Comparison of ENCODE assay signal across 25 cellular contexts in the genomic region with DNA sequence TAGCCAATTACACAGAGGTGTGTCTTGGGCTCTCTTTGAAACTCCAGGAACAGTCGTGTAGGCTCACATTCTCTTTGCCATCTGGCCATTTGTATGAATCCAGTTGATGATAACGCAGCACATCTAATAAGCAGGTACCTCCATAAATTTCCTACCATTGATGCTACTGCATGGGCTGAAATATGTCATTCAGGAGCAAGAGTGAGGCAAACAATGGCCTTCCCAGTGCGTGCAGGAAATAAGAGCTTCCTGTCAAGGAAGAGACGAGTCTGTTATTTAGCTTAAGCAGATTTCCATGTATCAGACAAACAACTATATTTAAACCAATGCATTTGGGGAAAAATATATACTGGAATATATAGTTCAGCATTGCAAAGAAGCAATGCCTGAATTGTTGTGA.
A peak's percentile ranks its signal among the peaks of the same experiment; 100 is the strongest.
DNase-seq lines count a peak whose midpoint lies in the region; ATAC-seq and TF ChIP-seq lines count a peak whose summit lies in the region.
"Had no signal": no experiment of that assay in that cellular context is flagged by ENCODE, and none has a peak within 500 bp of the region (broad histone marks: within the 10 kb centered on the region; RNA-seq: fewer than 3 reads in every experiment).

No MANE protein-coding gene starts in this region.

- H3K27ac Mint-ChIP-seq in naive thymus-derived CD4-positive, alpha-beta T cell = no peak overlapping the region
- H3K27ac Mint-ChIP-seq: CD4-positive, alpha-beta memory T cell; CD4-positive, CD25-positive, alpha-beta regulatory T cell had no signal

- peak in 1 of 4 donors; percentile 80 for ATAC-seq in heart left ventricle
- ATAC-seq in psoas muscle = no peak
- ATAC-seq in naive thymus-derived CD4-positive, alpha-beta T cell = no peak
- ATAC-seq in HG02610 (IDR thresholded peaks at IDR 0.05; ENCODE audit: unreplicated experiment) = no peak
- ATAC-seq: GM12878 had no signal

- TF ChIP-seq CTCF in heart left ventricle (IDR thresholded peaks at IDR 0.05) (no peak), left ventricle myocardium inferior (IDR thresholded peaks at IDR 0.05; ENCODE audit: borderline replicate concordance) (no peak), right atrium auricular region (IDR thresholded peaks at IDR 0.05) (no peak), psoas muscle (IDR thresholded peaks at IDR 0.05) (no peak)

- H3K27me3 Mint-ChIP-seq in naive thymus-derived CD4-positive, alpha-beta T cell = peaks cover 0 to 16% (median 0%) of the 10 kb centered on the region in 5 donors
- H3K27me3 Mint-ChIP-seq: CD4-positive, CD25-positive, alpha-beta regulatory T cell; CD8-positive, alpha-beta memory T cell had no signal

- H3K36me3 ChIP-seq in heart left ventricle (no peaks in the 10 kb centered on the region), left ventricle myocardium inferior (no peaks in the 10 kb centered on the region), right atrium auricular region (no peaks in the 10 kb centered on the region), psoas muscle (ENCODE audit: insufficient read depth in 1 of 2, low read depth in 1 of 2) (no peaks in the 10 kb centered on the region)
- H3K36me3 ChIP-seq in naive thymus-derived CD4-positive, alpha-beta T cell (ENCODE audit: control insufficient read depth in 2 of 3, insufficient read depth in 3 of 3, low read length in 3 of 3) = no peaks in the 10 kb centered on the region
- H3K36me3 ChIP-seq: BE2C, BLaER1 had no signal

- no peak overlapping the region for H3K4me3 Mint-ChIP-seq in naive thymus-derived CD4-positive, alpha-beta T cell
- H3K4me3 Mint-ChIP-seq: CD14-positive monocyte; CD4-positive, alpha-beta memory T cell; CD4-positive, CD25-positive, alpha-beta regulatory T cell; CD8-positive, alpha-beta memory T cell had no signal

- H3K27ac ChIP-seq in heart left ventricle = peak overlapping the region in 9 of 12 donors; percentile 22 to 69 (median 40)
- peak overlapping the region; percentile 57 for H3K27ac ChIP-seq in left ventricle myocardium inferior (replicated peaks)
- H3K27ac ChIP-seq in right atrium auricular region = no peak overlapping the region
- peak overlapping the region; percentile 50 for H3K27ac ChIP-seq in psoas muscle
- H3K27ac ChIP-seq in naive thymus-derived CD4-positive, alpha-beta T cell (ENCODE audit: low read depth, low read length) = no peak overlapping the region
- H3K27ac ChIP-seq: BLaER1 had no signal

- 55 to 69% (median 56%) methylated on average over 4 of the region's 4 CpGs for WGBS in heart left ventricle, 4 donors
- 69 to 76% (median 72%) methylated on average over 4 of the region's 4 CpGs for WGBS in psoas muscle, 3 donors

- POLR2A ChIA-PET in naive thymus-derived CD4-positive, alpha-beta T cell (lab: Charles Lee) = no interaction called here

- no peaks in the 10 kb centered on the region for H3K36me3 Mint-ChIP-seq in naive thymus-derived CD4-positive, alpha-beta T cell
- H3K36me3 Mint-ChIP-seq: CD14-positive monocyte; CD4-positive, alpha-beta memory T cell; CD4-positive, CD25-positive, alpha-beta regulatory T cell; CD8-positive, alpha-beta memory T cell had no signal

- H3K27me3 ChIP-seq in heart left ventricle (no peaks in the 10 kb centered on the region), left ventricle myocardium inferior (ENCODE audit: low read depth) (no peaks in the 10 kb centered on the region), right atrium auricular region (no peaks in the 10 kb centered on the region), psoas muscle (ENCODE audit: insufficient read depth in 3 of 3, low read length in 2 of 3) (no peaks in the 10 kb centered on the region)
- H3K27me3 ChIP-seq in naive thymus-derived CD4-positive, alpha-beta T cell (ENCODE audit: control insufficient read depth in 2 of 2, insufficient read depth in 2 of 2, low read length in 2 of 2) = no peaks in the 10 kb centered on the region
- H3K27me3 ChIP-seq: BE2C, BLaER1 had no signal

- H3K4me3 ChIP-seq in heart left ventricle (no peak overlapping the region), left ventricle myocardium inferior (no peak overlapping the region), right atrium auricular region (no peak overlapping the region), psoas muscle (no peak overlapping the region)
- no peak overlapping the region for H3K4me3 ChIP-seq in naive thymus-derived CD4-positive, alpha-beta T cell (ENCODE audit: low read length)
- H3K4me3 ChIP-seq: BLaER1, GM12878 had no signal

- no peaks in the 10 kb centered on the region for H3K4me1 Mint-ChIP-seq in naive thymus-derived CD4-positive, alpha-beta T cell
- H3K4me1 Mint-ChIP-seq: CD4-positive, alpha-beta memory T cell; CD4-positive, CD25-positive, alpha-beta regulatory T cell; CD8-positive, alpha-beta memory T cell had no signal

- no peak for TF ChIP-seq POLR2A in heart left ventricle (IDR thresholded peaks at IDR 0.05)

- H3K4me1 ChIP-seq in heart left ventricle (peaks cover 0 to 43% (median 1%) of the 10 kb centered on the region in 12 donors), left ventricle myocardium inferior (no peaks in the 10 kb centered on the region), right atrium auricular region (no peaks in the 10 kb centered on the region), psoas muscle (no peaks in the 10 kb centered on the region)
- no peaks in the 10 kb centered on the region for H3K4me1 ChIP-seq in naive thymus-derived CD4-positive, alpha-beta T cell (ENCODE audit: control insufficient read depth in 2 of 2, insufficient read depth in 2 of 2, low read length in 2 of 2)
- H3K4me1 ChIP-seq: BE2C, BLaER1 had no signal

- no peaks in the 10 kb centered on the region for H3K9me3 ChIP-seq in heart left ventricle
- no peaks in the 10 kb centered on the region for H3K9me3 ChIP-seq in left ventricle myocardium inferior (replicated peaks)
- no peaks in the 10 kb centered on the region for H3K9me3 ChIP-seq in right atrium auricular region
- H3K9me3 ChIP-seq in psoas muscle = no peaks in the 10 kb centered on the region
- H3K9me3 ChIP-seq in naive thymus-derived CD4-positive, alpha-beta T cell (ENCODE audit: control insufficient read depth in 2 of 3, low read length in 3 of 3) = no peaks in the 10 kb centered on the region
- H3K9me3 ChIP-seq: BE2C, BLaER1 had no signal

- no peak for DNase-seq in heart left ventricle
- DNase-seq in cardiac septum (ENCODE audit: low spot score) = no peak
- DNase-seq in left ventricle myocardium inferior = no peak
- DNase-seq in right atrium auricular region (ENCODE audit: low spot score) = no peak
- no peak for DNase-seq in psoas muscle
- no peak for DNase-seq in naive thymus-derived CD4-positive, alpha-beta T cell
- DNase-seq: 8988T; ACHN; BE2C; C1 segment of cervical spinal cord; CD4-positive, alpha-beta memory T cell; CD4-positive, CD25-positive, alpha-beta regulatory T cell; CD8-positive, alpha-beta memory T cell; COR-L47; DMS 273 treated with DMSO at 0.1 percent for 48 hours; DMS153; DMS53; DMS79; DND-41; EL; GDM1 had no signal

- CTCF ChIA-PET in naive thymus-derived CD4-positive, alpha-beta T cell (lab: Charles Lee) = no interaction called here

- intact Hi-C loops in heart left ventricle (cut with DNase I) = loop anchor here in 1 of 10 donors (10.0 kb wide), 1 partner anchor 104 kb away; a partner anchor contains a TSS
- intact Hi-C loops in cardiac septum (cut with DNase I) = no loop called here
- intact Hi-C loops in left ventricle myocardium inferior (cut with micrococcal nuclease) = no loop called here
- intact Hi-C loops in psoas muscle (cut with DNase I) = no loop called here
- intact Hi-C loops in naive thymus-derived CD4-positive, alpha-beta T cell (cut with micrococcal nuclease) = no loop called here

- H3K9me3 Mint-ChIP-seq in naive thymus-derived CD4-positive, alpha-beta T cell = peaks cover 0 to 4% (median 0%) of the 10 kb centered on the region in 11 donors

Comparison
In these comparisons a context has a peak if more than half of its experiments do, and no peak if none do; other contexts are left out.
1. H3K27ac ChIP-seq: peak in heart left ventricle (9 of 12), left ventricle myocardium inferior (single experiment) and psoas muscle (single experiment); none in right atrium auricular region (0 of 2) and naive thymus-derived CD4-positive, alpha-beta T cell (single experiment).